Comparison of ENCODE assay signal across 21 cellular contexts in the genomic region with DNA sequence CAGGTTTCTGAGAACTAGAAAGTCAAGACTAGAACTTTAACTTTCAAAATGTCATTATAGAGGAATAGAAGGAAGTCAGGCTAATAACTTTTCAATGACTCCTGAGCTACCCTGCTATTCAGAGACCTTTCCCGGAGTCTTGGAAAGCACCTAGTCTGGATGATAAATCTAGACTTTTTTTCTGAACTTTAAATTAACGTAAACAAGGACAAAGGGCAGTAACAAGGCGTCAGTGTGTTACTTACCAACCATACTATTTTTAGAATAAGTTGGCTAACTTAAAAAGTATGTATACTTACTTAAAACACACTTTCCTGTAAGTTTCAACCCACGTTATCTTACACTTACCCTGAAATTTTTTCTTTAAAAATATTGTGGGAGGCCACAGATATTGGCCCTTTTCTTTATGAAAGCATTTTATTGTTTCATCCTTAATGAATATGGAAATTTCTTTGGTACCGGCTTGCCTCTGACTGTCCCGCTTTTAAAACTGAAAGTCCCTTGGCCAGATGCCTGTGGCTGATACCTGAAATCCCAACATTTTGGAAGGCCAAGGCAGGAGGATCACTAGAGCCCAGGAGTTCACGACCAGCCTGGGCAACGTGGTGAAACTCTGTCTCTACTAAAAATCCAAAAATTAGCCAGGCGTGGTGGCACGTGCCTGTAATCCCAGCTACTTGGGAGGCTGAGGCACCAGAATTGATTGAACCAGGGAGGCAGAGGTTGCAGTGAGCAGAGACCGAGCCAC. TPM values are rescaled to one million over a fixed set of nuclear protein-coding genes. Genes with fewer than 3 reads are reported as not detected.
DNase-seq lines count a peak whose midpoint lies in the region; ATAC-seq and TF ChIP-seq lines count a peak whose summit lies in the region.
"Had no signal": no experiment of that assay in that cellular context is flagged by ENCODE, and none has a peak within 500 bp of the region (broad histone marks: within the 10 kb centered on the region; RNA-seq: fewer than 3 reads in every experiment).

No MANE protein-coding gene starts in this region.

- peak overlapping the region; percentile 37; the same call in 1 of the 2 replicates for H3K4me3 ChIP-seq in PC-9
- no peak overlapping the region for H3K4me3 ChIP-seq in choroid plexus epithelial cell (ENCODE audit: low read depth, low read length)
- H3K4me3 ChIP-seq in osteoblast (ENCODE audit: insufficient read depth, low read length), result peak overlapping the region; percentile 12
- no peak overlapping the region for H3K4me3 ChIP-seq in SJCRH30
- H3K4me3 ChIP-seq: BLaER1 had no signal

- intact Hi-C loops in PC-9 (cut with micrococcal nuclease; ENCODE audit: unreplicated experiment), result loop anchor here (1.0 kb wide), 1 partner anchor 9 kb away; no protein-coding TSS in a partner anchor

- DNase-seq in H4 (ENCODE audit: low spot score) (peak; percentile 43), PC-9 (peak in 1 of 2 experiments; percentile 45), choroid plexus epithelial cell (ENCODE audit: low read depth) (peak; percentile 84), osteoblast (ENCODE audit: insufficient read length, low spot score, missing footprints) (no peak), SJCRH30 (no peak), NCI-H2029 (lab: John Stamatoyannopoulos, UW) (no peak), COLO668 (lab: John Stamatoyannopoulos, UW; ENCODE audit: unreplicated experiment) (no peak)
- DNase-seq: activated CD4-positive, CD25-positive, alpha-beta regulatory T cell treated with anti-CD3 and anti-CD28 coated beads, Interleukin-2, amount 50 U/mL, for 72 hours; activated naive CD4-positive, alpha-beta T cell treated with Interleukin-2 at 50 U/mL for 16 hours; caudate nucleus; DMS79 treated with DMSO at 0.1 percent for 48 hours; endodermal cell; Kasumi-1; kidney; NCI-H1694 treated with DMSO at 0.1 percent for 48 hours; NCI-H510A; OCI-M1; right cardiac atrium; stimulated activated CD4-positive, alpha-beta T cell treated with anti-CD3 and anti-CD28 coated beads, Interleukin-2, amount 100 ng/mL, for 24 hours had no signal

- CTCF ChIA-PET in PC-9 (lab: Charles Lee), result no interaction called here

- H3K36me3 ChIP-seq in PC-9 (ENCODE audit: low read depth) (0 out of 2 replicates have a peak, but pooled peaks cover under 1% of the 10 kb centered on the region), osteoblast (ENCODE audit: insufficient read depth, low read length) (no peaks in the 10 kb centered on the region), SJCRH30 (no peaks in the 10 kb centered on the region)
- H3K36me3 ChIP-seq: BLaER1 had no signal

- POLR2A ChIA-PET in PC-9 (lab: Charles Lee; ENCODE audit: unreplicated experiment), result no interaction called here

- H3K9me2 ChIP-seq in PC-9 (ENCODE audit: insufficient read depth), result no peaks in the 10 kb centered on the region

- peaks cover 51% of the 10 kb centered on the region for H3K4me1 ChIP-seq in PC-9 (replicated peaks; ENCODE audit: insufficient read depth)
- peaks cover 34% of the 10 kb centered on the region for H3K4me1 ChIP-seq in osteoblast (ENCODE audit: insufficient read depth, low read length)
- H3K4me1 ChIP-seq in SJCRH30, result no peaks in the 10 kb centered on the region; the same call in 1 of the 2 replicates

- peaks cover 4% of the 10 kb centered on the region for H3K9me3 ChIP-seq in PC-9 (ENCODE audit: insufficient read depth, low read depth)
- H3K9me3 ChIP-seq in osteoblast (ENCODE audit: low read depth, low read length), result peaks cover 2% of the 10 kb centered on the region
- H3K9me3 ChIP-seq in SJCRH30 (replicated peaks), result no peaks in the 10 kb centered on the region

- H3K79me2 ChIP-seq in PC-9 (ENCODE audit: low read depth) (peaks cover 1% of the 10 kb centered on the region), osteoblast (ENCODE audit: insufficient read depth, low read length) (no peaks in the 10 kb centered on the region)

- no peak for TF ChIP-seq CTCF in PC-9 (conservative IDR thresholded peaks at IDR 0.05)
- no peak for TF ChIP-seq CTCF in choroid plexus epithelial cell (conservative IDR thresholded peaks at IDR 0.05; ENCODE audit: low read depth, low read length)
- TF ChIP-seq CTCF in osteoblast (IDR thresholded peaks at IDR 0.05; ENCODE audit: extremely low read depth, low read depth, low read length), result no peak

- H3K27ac ChIP-seq in PC-9, result peak overlapping the region; percentile 89
- H3K27ac ChIP-seq in osteoblast (ENCODE audit: low read depth, low read length), result peak overlapping the region; percentile 76
- H3K27ac ChIP-seq in SJCRH30, result no peak overlapping the region
- H3K27ac ChIP-seq: BLaER1 had no signal

- ATAC-seq in GM21390 (IDR thresholded peaks at IDR 0.05; ENCODE audit: unreplicated experiment), result no peak
- ATAC-seq: right cardiac atrium had no signal

- peak overlapping the region; percentile 64 for H2AFZ ChIP-seq in PC-9
- H2AFZ ChIP-seq in osteoblast (ENCODE audit: low read length), result peak overlapping the region; percentile 49

- no TSS peak for BruUV-seq in PC-9 (replicated peaks; lab: Mats Ljungman, UMichigan)

- no peaks in the 10 kb centered on the region for H3K27me3 ChIP-seq in PC-9 (ENCODE audit: insufficient read depth, low read depth)
- no peaks in the 10 kb centered on the region for H3K27me3 ChIP-seq in osteoblast (ENCODE audit: insufficient read depth, low read length)
- no peaks in the 10 kb centered on the region for H3K27me3 ChIP-seq in SJCRH30
- H3K27me3 ChIP-seq: BLaER1 had no signal

- peak overlapping the region; percentile 75 for H3K4me2 ChIP-seq in PC-9
- H3K4me2 ChIP-seq in osteoblast (ENCODE audit: insufficient read depth, low read length), result peak overlapping the region; percentile 56

- H4K20me1 ChIP-seq in PC-9 (ENCODE audit: insufficient read depth) (no peaks in the 10 kb centered on the region; the same call in 1 of the 2 replicates), osteoblast (ENCODE audit: insufficient read depth, low read length) (no peaks in the 10 kb centered on the region)

- H3F3A ChIP-seq in PC-9 (ENCODE audit: insufficient read depth, low read depth), result peaks cover 31% of the 10 kb centered on the region

RNA-seq across cellular contexts. Expression of gene PMAIP1, which starts 9.7 kb away (rescaled TPM):
- total RNA-seq in H4 (2014; rRNA removed; shearing (Covaris generic)), result 52.4 and 64.3 TPM in 2 replicates
- total RNA-seq in PC-9 (2021), result 16.5 and 17.0 TPM in 2 replicates
- 3.5 and 4.0 TPM in 2 replicates for total RNA-seq in osteoblast
- total RNA-seq in SJCRH30 (2014; rRNA removed; shearing (Covaris generic)), result 10.6 and 15.7 TPM in 2 replicates

Comparison
In these comparisons a context has a peak if more than half of its experiments do, and no peak if none do; other contexts are left out.
1. DNase-seq: peak in H4 (single experiment) and choroid plexus epithelial cell (single experiment); none in osteoblast (single experiment), SJCRH30 (0 of 2), NCI-H2029 (single experiment) and COLO668 (single experiment).
2. H3K4me3 ChIP-seq: peak in PC-9 (single experiment) and osteoblast (single experiment); none in choroid plexus epithelial cell (single experiment) and SJCRH30 (single experiment).